Comparison of ENCODE assay signal across 9 cellular contexts in genomic region chr6:137013738-137014602, GRCh38. TPM values are rescaled to one million over a fixed set of nuclear protein-coding genes. Genes with fewer than 3 reads are reported as not detected.
DNase-seq lines count a peak whose midpoint lies in the region; ATAC-seq, FAIRE-seq and TF ChIP-seq lines count a peak whose summit lies in the region.
"Had no signal": no experiment of that assay in that cellular context is flagged by ENCODE, and none has a peak within 500 bp of the region (broad histone marks: within the 10 kb centered on the region; RNA-seq: fewer than 3 reads in every experiment).

No MANE protein-coding gene starts in this region.

- H3K4me3 Mint-ChIP-seq in nephron progenitor cell, result no peak overlapping the region
- no peak overlapping the region for H3K4me3 Mint-ChIP-seq in CD4-positive, alpha-beta memory T cell
- H3K4me3 Mint-ChIP-seq: activated B cell treated with CpG ODN at 0.5 μM for 24 hours had no signal

- H2BK120ac ChIP-seq in H1 (replicated peaks; ENCODE audit: low read depth, low read length), result no peak overlapping the region

- H3K9ac ChIP-seq in H1 (replicated peaks in 1 of 4; ENCODE audit: extremely low read depth in 1 of 4, low read depth in 3 of 4, low read length in 3 of 4), result no peak overlapping the region

- H4K91ac ChIP-seq in H1 (replicated peaks; ENCODE audit: insufficient read length, low read length), result no peak overlapping the region

- H3K9me3 Mint-ChIP-seq in nephron progenitor cell, result no peaks in the 10 kb centered on the region
- H3K9me3 Mint-ChIP-seq in CD4-positive, alpha-beta memory T cell, result peaks cover 0 to 2% (median 0%) of the 10 kb centered on the region in 8 donors
- H3K9me3 Mint-ChIP-seq: activated B cell treated with CpG ODN at 0.5 μM for 24 hours had no signal

- intact Hi-C loops in CD4-positive, alpha-beta memory T cell (cut with micrococcal nuclease), result no loop called here

- no peak overlapping the region for H3K4me3 ChIP-seq in H1 (ENCODE audit: extremely low read depth in 1 of 4, insufficient read depth in 2 of 4, low read depth in 3 of 4, low read length in 4 of 4)
- no peak overlapping the region for H3K4me3 ChIP-seq in CD4-positive, alpha-beta memory T cell (ENCODE audit: low read length in 2 of 2)

- no peak overlapping the region for H3K56ac ChIP-seq in H1 (replicated peaks; ENCODE audit: insufficient read length, low read depth, low read length)

- H4K8ac ChIP-seq in H1 (ENCODE audit: extremely low read depth, insufficient read depth, low read length), result no peak overlapping the region

- no peak overlapping the region for H2AK5ac ChIP-seq in H1 (ENCODE audit: low read depth, low read length)

- in situ Hi-C loops in GM13977 (cut with MboI; ENCODE audit: low pct_unique_long_range_greater_than_20kb, low sequenced_read_pairs, unreplicated experiment), result no loop called here

- no peak overlapping the region for H3K18ac ChIP-seq in H1 (ENCODE audit: extremely low read depth, low read length)

- peak; percentile 88 for FAIRE-seq in H1 (lab: Jason Lieb, UNC)

- 51% methylated on average over 5 of the region's 5 CpGs; no CpG with 5 or more reads in 1 of the 2 experiments for WGBS in H1 (ENCODE audit: extremely low coverage in 1 of 2, insufficient coverage in 1 of 2, insufficient read length in 1 of 2, insufficient replicate concordance in 2 of 2, low coverage in 1 of 2, low lambda C conversion rate in 2 of 2, missing lambda C conversion rate in 1 of 2), 2 experiments

- DNase-seq in GM13977 (ENCODE audit: low spot score) (no peak), NCI-H226 (peak; percentile 65), H1 (ENCODE audit: low read depth in 1 of 2, low spot score in 2 of 2) (no peak), nephron progenitor cell (no peak)
- no peak for DNase-seq in CD4-positive, alpha-beta memory T cell
- DNase-seq in stimulated activated CD4-positive, alpha-beta T cell treated with anti-CD3 and anti-CD28 coated beads, Interleukin-2, amount 100 ng/mL, for 48 hours, result no peak
- DNase-seq in stimulated activated CD8-positive, alpha-beta memory T cell treated with anti-CD3 and anti-CD28 coated beads, Interleukin-4, amount 100 ng/mL, for 48 hours, result no peak
- DNase-seq: activated B cell treated with CpG ODN at 0.5 μM for 24 hours had no signal

- peak; percentile 69 to 76 for TF ChIP-seq RAD21 in H1 (IDR thresholded peaks at IDR 0.05 in 1 of 2, conservative IDR thresholded peaks at IDR 0.05 in 1 of 2; ENCODE audit: low read depth in 2 of 2, low read length in 2 of 2)

- no peak for TF ChIP-seq EP300 in H1 (IDR thresholded peaks at IDR 0.05; ENCODE audit: borderline replicate concordance in 1 of 2, low read depth in 2 of 2, low read length in 2 of 2)

- no peak overlapping the region; the same call in 1 of the 2 replicates for H2BK5ac ChIP-seq in H1 (ENCODE audit: low read depth, low read length)

- H4K5ac ChIP-seq in H1 (ENCODE audit: insufficient read length, low read depth, low read length), result no peak overlapping the region

- H3K79me1 ChIP-seq in H1 (ENCODE audit: low read depth, low read length), result no peaks in the 10 kb centered on the region

- CTCF ChIA-PET in H1 (lab: Charles Lee; ENCODE audit: partially characterized antibody), result interaction anchor here (0.6 to 9.2 kb wide), 32 partner anchors 9 to 652 kb away, joined by 3 to 69 read pairs (median 4); no protein-coding TSS in a partner anchor
- CTCF ChIA-PET in CD4-positive, alpha-beta memory T cell (lab: Charles Lee; ENCODE audit: partially characterized antibody), result no interaction called here

- ATAC-seq in HG03378 (IDR thresholded peaks at IDR 0.05; ENCODE audit: unreplicated experiment), result no peak

- no peak overlapping the region for H2BK12ac ChIP-seq in H1 (ENCODE audit: low read depth, low read length)

- H2BK15ac ChIP-seq in H1 (ENCODE audit: low read length), result no peak overlapping the region

- H3K14ac ChIP-seq in H1 (ENCODE audit: insufficient read length), result no peak overlapping the region

- TF ChIP-seq CTCF in GM13977 (IDR thresholded peaks at IDR 0.05; ENCODE audit: extremely low read depth, insufficient read depth, missing control alignments) (peak; percentile 26), H1 (IDR thresholded peaks at IDR 0.05; ENCODE audit: control extremely low read depth in 1 of 3, insufficient read depth in 1 of 3, low read depth in 1 of 3, low read length in 3 of 3) (peak in 2 of 3 experiments; percentile 63 to 66; a peak in 3 of 4 replicates), nephron progenitor cell (IDR thresholded peaks at IDR 0.05) (peak; percentile 59)

- no peaks in the 10 kb centered on the region for H3K36me3 Mint-ChIP-seq in nephron progenitor cell (ENCODE audit: low read depth)
- H3K36me3 Mint-ChIP-seq in CD4-positive, alpha-beta memory T cell, result no peaks in the 10 kb centered on the region

- no peak overlapping the region for H3K4ac ChIP-seq in H1 (replicated peaks; ENCODE audit: insufficient read length, low read depth, low read length)

- no peak overlapping the region for H3K4me2 ChIP-seq in H1 (ENCODE audit: insufficient read depth in 1 of 2, low read depth in 2 of 2, low read length in 2 of 2)

- H3K27ac ChIP-seq in H1 (ENCODE audit: low read depth, low read length), result no peak overlapping the region
- H3K27ac ChIP-seq in CD4-positive, alpha-beta memory T cell (ENCODE audit: low read depth, low read length), result no peak overlapping the region

- no peaks in the 10 kb centered on the region for H3K27me3 ChIP-seq in H1 (replicated peaks in 1 of 4; ENCODE audit: control insufficient read depth in 3 of 4, extremely low read depth in 1 of 4, insufficient read depth in 3 of 4, low read length in 3 of 4)
- peaks cover 19% of the 10 kb centered on the region for H3K27me3 ChIP-seq in CD4-positive, alpha-beta memory T cell (ENCODE audit: insufficient read depth, low read length)

- no peaks in the 10 kb centered on the region for H3K9me3 ChIP-seq in H1 (ENCODE audit: insufficient read depth in 2 of 2, low read depth in 1 of 2, low read length in 1 of 2)
- H3K9me3 ChIP-seq in CD4-positive, alpha-beta memory T cell (ENCODE audit: control insufficient read depth in 1 of 2, low read length in 2 of 2), result no peaks in the 10 kb centered on the region

- no peaks in the 10 kb centered on the region for H3K36me3 ChIP-seq in H1 (ENCODE audit: control insufficient read depth in 2 of 4, insufficient read depth in 4 of 4, low read length in 3 of 4)
- H3K36me3 ChIP-seq in CD4-positive, alpha-beta memory T cell (ENCODE audit: insufficient read depth, low read length), result no peaks in the 10 kb centered on the region

- no peak overlapping the region for H2BK20ac ChIP-seq in H1 (ENCODE audit: low read length)

- no peaks in the 10 kb centered on the region for H4K20me1 ChIP-seq in H1 (replicated peaks in 1 of 2; ENCODE audit: control insufficient read depth in 1 of 2, insufficient read depth in 2 of 2, low read length in 2 of 2)

- POLR2A ChIA-PET in H1 (lab: Charles Lee; ENCODE audit: partially characterized antibody), result interaction anchor here (1.2 kb wide), 1 partner anchor 100 kb away, joined by 3 read pairs; no protein-coding TSS in a partner anchor
- POLR2A ChIA-PET in CD4-positive, alpha-beta memory T cell (lab: Charles Lee; ENCODE audit: partially characterized antibody), result no interaction called here

- no peak overlapping the region for H3K27ac Mint-ChIP-seq in nephron progenitor cell
- no peak overlapping the region for H3K27ac Mint-ChIP-seq in CD4-positive, alpha-beta memory T cell
- H3K27ac Mint-ChIP-seq: activated B cell treated with CpG ODN at 0.5 μM for 24 hours had no signal

- no peaks in the 10 kb centered on the region for H3K27me3 Mint-ChIP-seq in nephron progenitor cell (ENCODE audit: low read depth, poor library complexity)
- peaks cover 35 to 44% of the 10 kb centered on the region in 2 donors for H3K27me3 Mint-ChIP-seq in CD4-positive, alpha-beta memory T cell

- no peak for TF ChIP-seq POLR2A in H1 (IDR thresholded peaks at IDR 0.05; ENCODE audit: control extremely low read depth in 1 of 2, low read depth in 2 of 2, low read length in 2 of 2)

- H3K4me1 ChIP-seq in H1 (replicated peaks in 1 of 4; ENCODE audit: control insufficient read depth in 3 of 4, insufficient read depth in 4 of 4, low read length in 3 of 4), result peaks cover 0 to 5% (median 0%) of the 10 kb centered on the region in 4 experiments; a peak in 1 of 7 replicates
- no peaks in the 10 kb centered on the region for H3K4me1 ChIP-seq in CD4-positive, alpha-beta memory T cell (ENCODE audit: insufficient read depth, low read length)

- peak overlapping the region; percentile 19; the same call in 1 of the 2 replicates for H2AFZ ChIP-seq in H1 (ENCODE audit: low read length)

- H3K23ac ChIP-seq in H1 (ENCODE audit: insufficient read length), result no peak overlapping the region

- no peaks in the 10 kb centered on the region for H3K23me2 ChIP-seq in H1 (ENCODE audit: low read depth, low read length)

- no peaks in the 10 kb centered on the region for H3K79me2 ChIP-seq in H1 (ENCODE audit: control insufficient read depth in 1 of 2, insufficient read depth in 2 of 2, low read length in 2 of 2)

- no peaks in the 10 kb centered on the region for H3K4me1 Mint-ChIP-seq in nephron progenitor cell
- H3K4me1 Mint-ChIP-seq in CD4-positive, alpha-beta memory T cell, result no peaks in the 10 kb centered on the region
- H3K4me1 Mint-ChIP-seq: activated B cell treated with CpG ODN at 0.5 μM for 24 hours had no signal

TF ChIP-seq in H1, 55 proteins besides CTCF, POLR2A, EP300 and RAD21:
- TF ChIP-seq TBP (IDR thresholded peaks at IDR 0.05; ENCODE audit: low read depth, low read length), result no peak
- TF ChIP-seq RNF2 (IDR thresholded peaks at IDR 0.05; ENCODE audit: borderline replicate concordance, low read depth, low read length, missing control alignments, poor library complexity, severe bottlenecking), result no peak
- no peak for TF ChIP-seq SP1 (IDR thresholded peaks at IDR 0.05; ENCODE audit: low read depth, low read length)
- no peak for TF ChIP-seq RBBP5 (IDR thresholded peaks at IDR 0.05; ENCODE audit: borderline replicate concordance, low read depth, low read length)
- TF ChIP-seq CEBPB (IDR thresholded peaks at IDR 0.05; ENCODE audit: low read depth, low read length), result peak; percentile 26; the same call in 1 of the 2 replicates
- no peak for TF ChIP-seq CBX8 (IDR thresholded peaks at IDR 0.05; ENCODE audit: borderline replicate concordance, low read depth, low read length)
- TF ChIP-seq ASH2L (IDR thresholded peaks at IDR 0.05; ENCODE audit: low read length), result no peak

RNA-seq across cellular contexts. Expression of gene IL20RA, which starts 30.8 kb away (rescaled TPM):
- 1.5 and 1.7 TPM in 2 replicates for total RNA-seq in H1 (2021; fragmentation: NEBNext Ultra II Directional; extraction: Animal tissue kit (Norgen Biotek cat#: 25700))
- 1.2 and 1.3 TPM in 2 replicates for polyA plus RNA-seq in H1 (2011; rRNA removed)
- 1.1 TPM for polyA plus RNA-seq in H1 (2011; cell fraction: cytosol; rRNA removed)
- polyA plus RNA-seq in H1 (2011; cell fraction: nucleus; rRNA removed), result 1.1 TPM
- 1.9 to 2.9 TPM (median 2.1 TPM) in 4 replicates for polyA plus RNA-seq in H1 (2012, experiment 1 of 2)
- polyA plus RNA-seq in H1 (2012, experiment 2 of 2), result 1.0 TPM
- 2.1 TPM for polyA plus RNA-seq in H1 (2013, experiment 1 of 2)
- polyA plus RNA-seq in H1 (2013, experiment 2 of 2), result 2.7 TPM
- polyA minus RNA-seq in H1 (2011; rRNA and poly(A)+ RNA removed), result 0.60 and 1.3 TPM in 2 replicates
- not detected for polyA minus RNA-seq in H1 (2011; cell fraction: cytosol; rRNA and poly(A)+ RNA removed)
- 2.1 TPM for polyA minus RNA-seq in H1 (2011; cell fraction: nucleus; rRNA and poly(A)+ RNA removed)
- total RNA-seq in CD4-positive, alpha-beta memory T cell, result not detected
- not detected for polyA plus RNA-seq in CD4-positive, alpha-beta memory T cell
- total RNA-seq: activated B cell treated with CpG ODN at 0.5 μM for 24 hours had no signal
